In the genomic region with DNA sequence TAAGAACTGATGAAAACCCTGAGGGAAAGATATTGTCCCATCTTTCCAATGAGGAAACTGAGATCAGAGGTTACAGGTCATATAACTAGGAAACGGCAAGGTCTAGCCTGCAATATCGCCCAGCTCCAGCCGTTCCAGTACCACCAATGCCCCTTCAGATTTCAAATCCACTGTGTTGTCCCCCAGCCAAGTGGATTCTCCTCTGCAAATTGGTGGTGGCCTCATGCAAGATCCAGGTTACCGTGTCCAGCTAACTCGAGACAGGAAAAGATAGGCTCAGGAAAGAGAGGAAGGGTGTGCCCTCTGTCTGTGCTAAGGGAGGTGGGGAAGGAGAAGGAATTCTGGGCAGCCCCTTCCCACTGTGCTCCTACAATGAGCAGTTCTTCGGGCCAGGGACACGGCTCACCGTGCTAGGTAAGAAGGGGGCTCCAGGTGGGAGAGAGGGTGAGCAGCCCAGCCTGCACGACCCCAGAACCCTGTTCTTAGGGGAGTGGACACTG, we compare ENCODE assay signal across 1 cellular context.
TF ChIP-seq lines count a peak whose summit lies in the region.

No MANE protein-coding gene starts in this region.

TF ChIP-seq in SK-N-SH, 30 proteins besides CTCF, POLR2A, EP300 and RAD21 (continued from another document):
- no peak for TF ChIP-seq TAF1 (IDR thresholded peaks at IDR 0.05; ENCODE audit: borderline replicate concordance, low read depth, low read length)
- no peak for TF ChIP-seq GABPA (IDR thresholded peaks at IDR 0.05; ENCODE audit: low read depth)
